In the genomic region with DNA sequence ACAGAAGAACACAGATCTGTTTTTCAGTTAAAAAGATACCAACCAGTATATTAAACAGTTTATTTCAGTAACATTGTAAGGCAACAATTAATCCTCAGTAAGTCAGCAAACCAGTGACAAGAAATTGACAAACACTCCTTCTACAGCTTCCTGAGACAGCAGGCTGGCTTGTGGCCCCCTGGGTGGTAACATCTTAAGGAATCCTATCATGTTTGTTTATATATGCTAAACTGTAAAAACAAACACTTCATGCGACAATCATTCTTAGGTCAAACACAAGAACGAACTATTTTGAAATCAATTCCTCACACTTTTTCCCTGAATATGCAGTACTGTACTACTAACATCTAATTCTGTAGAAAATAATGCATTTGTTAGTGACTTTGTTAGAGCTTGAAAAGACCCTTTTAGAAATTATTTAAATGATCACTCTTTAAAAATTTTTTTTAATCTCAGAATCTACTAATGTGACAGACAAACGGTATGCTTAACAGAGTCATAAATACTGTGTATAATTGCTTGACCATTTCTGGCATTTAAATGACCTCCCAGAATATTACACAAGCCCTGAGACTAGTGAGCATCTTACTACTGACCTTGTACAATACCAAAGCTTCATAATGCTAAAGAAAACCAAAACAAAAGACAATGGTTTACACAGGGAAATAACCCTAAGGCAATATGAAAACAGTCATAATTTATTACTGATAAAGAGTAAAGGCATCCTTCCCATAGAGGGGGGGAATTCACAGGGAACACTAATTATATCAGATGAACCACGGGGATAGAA, we compare ENCODE assay signal across 23 cellular contexts. TPM values are rescaled to one million over a fixed set of nuclear protein-coding genes. Genes with fewer than 3 reads are reported as not detected.
DNase-seq lines count a peak whose midpoint lies in the region; ATAC-seq and TF ChIP-seq lines count a peak whose summit lies in the region.
"Had no signal": no experiment of that assay in that cellular context is flagged by ENCODE, and none has a peak within 500 bp of the region (broad histone marks: within the 10 kb centered on the region; RNA-seq: fewer than 3 reads in every experiment).

No MANE protein-coding gene starts in this region.

- intact Hi-C loops in Right ventricle myocardium superior (cut with DNase I) (no loop called here), heart left ventricle (cut with DNase I) (no loop called here), gastrocnemius medialis (cut with DNase I; ENCODE audit: low total_unique reads) (no loop called here), tibial artery (cut with DNase I; ENCODE audit: low total_unique reads) (no loop called here)

- TF ChIP-seq POLR2A in heart left ventricle (IDR thresholded peaks at IDR 0.05) (no peak), gastrocnemius medialis (IDR thresholded peaks at IDR 0.05) (no peak)

- ATAC-seq in Right ventricle myocardium superior (ENCODE audit: poor library complexity) (peak; percentile 38), heart left ventricle (no peak), RWPE2 (ENCODE audit: low read depth) (peak; percentile 40; the same call in 1 of the 3 replicates), gastrocnemius medialis (peak in 1 of 2 donors; percentile 19), GM18498 (IDR thresholded peaks at IDR 0.05; ENCODE audit: unreplicated experiment) (no peak), left lobe of liver (no peak)
- ATAC-seq: Panc1 had no signal

- H3K27me3 ChIP-seq in heart left ventricle: no peaks in the 10 kb centered on the region
- H3K27me3 ChIP-seq in RWPE2 (ENCODE audit: insufficient read depth, poor library complexity, severe bottlenecking): no peaks in the 10 kb centered on the region
- H3K27me3 ChIP-seq in gastrocnemius medialis: no peaks in the 10 kb centered on the region
- H3K27me3 ChIP-seq in tibial artery: no peaks in the 10 kb centered on the region
- H3K27me3 ChIP-seq: ascending aorta, esophagus muscularis mucosa, left lung had no signal

- H3K4me1 ChIP-seq in heart left ventricle: peaks cover 0 to 19% (median 0%) of the 10 kb centered on the region in 12 donors
- no peaks in the 10 kb centered on the region for H3K4me1 ChIP-seq in RWPE2 (ENCODE audit: insufficient read depth, poor library complexity, severe bottlenecking)
- H3K4me1 ChIP-seq in gastrocnemius medialis: peaks cover 0 to 12% of the 10 kb centered on the region in 2 donors
- no peaks in the 10 kb centered on the region for H3K4me1 ChIP-seq in tibial artery
- H3K4me1 ChIP-seq: ascending aorta had no signal

- H3K9me3 ChIP-seq in heart left ventricle (peaks cover 0 to 28% (median 7%) of the 10 kb centered on the region in 12 donors), RWPE2 (ENCODE audit: severe bottlenecking) (no peaks in the 10 kb centered on the region), gastrocnemius medialis (no peaks in the 10 kb centered on the region), tibial artery (peaks cover 0 to 49% (median 7%) of the 10 kb centered on the region in 3 donors)
- H3K9me3 ChIP-seq: SK-N-SH had no signal

- H3K4me3 ChIP-seq in heart left ventricle: no peak overlapping the region
- H3K4me3 ChIP-seq in RWPE2 (ENCODE audit: severe bottlenecking): no peak overlapping the region
- H3K4me3 ChIP-seq in gastrocnemius medialis: no peak overlapping the region
- H3K4me3 ChIP-seq in tibial artery: no peak overlapping the region
- H3K4me3 ChIP-seq: ascending aorta, esophagus muscularis mucosa, left lung had no signal

- 72 to 84% (median 81%) methylated on average over 4 of the region's 4 CpGs for WGBS in heart left ventricle, 4 donors

- in situ Hi-C loops in gastrocnemius medialis (cut with MboI; ENCODE audit: low sequenced_read_pairs in 4 of 4): no loop called here

- H3K36me3 ChIP-seq in heart left ventricle: peaks cover 0 to 52% (median 29%) of the 10 kb centered on the region in 9 donors
- H3K36me3 ChIP-seq in RWPE2 (ENCODE audit: low read depth): peaks cover 47% of the 10 kb centered on the region
- peaks cover 2 to 36% of the 10 kb centered on the region in 2 donors for H3K36me3 ChIP-seq in gastrocnemius medialis
- peaks cover 55 to 79% (median 57%) of the 10 kb centered on the region in 3 donors for H3K36me3 ChIP-seq in tibial artery

- DNase-seq in Right ventricle myocardium superior: no peak
- DNase-seq in heart left ventricle: no peak
- no peak for DNase-seq in RWPE2 (ENCODE audit: low spot score)
- peak; percentile 52 for DNase-seq in foreskin melanocyte
- no peak for DNase-seq in gastrocnemius medialis
- DNase-seq in tibial artery: no peak
- no peak for DNase-seq in left lobe of liver (ENCODE audit: low spot score)
- DNase-seq: ACHN; activated CD4-positive, alpha-beta T cell treated with anti-CD3 and anti-CD28 coated beads, Interleukin-2, amount 50 U/mL, for 48 hours; cerebellar nuclear complex; DMS153; GF-D8; GOT3; left lung; NCI-H1105; NCI-H510A; right cardiac atrium; SK-N-SH; WERI-Rb-1 had no signal

- H3K27ac ChIP-seq in heart left ventricle: peak overlapping the region in 3 of 12 donors; percentile 8 to 59 (median 17)
- H3K27ac ChIP-seq in RWPE2 (ENCODE audit: poor library complexity, severe bottlenecking): no peak overlapping the region
- peak overlapping the region in 3 of 4 donors; percentile 8 to 58 (median 50) for H3K27ac ChIP-seq in gastrocnemius medialis
- no peak overlapping the region for H3K27ac ChIP-seq in tibial artery
- H3K27ac ChIP-seq: ascending aorta, esophagus muscularis mucosa, WERI-Rb-1 had no signal

- TF ChIP-seq CTCF in heart left ventricle (IDR thresholded peaks at IDR 0.05) (no peak), RWPE2 (IDR thresholded peaks at IDR 0.05; ENCODE audit: poor library complexity, severe bottlenecking) (no peak), gastrocnemius medialis (IDR thresholded peaks at IDR 0.05 in 4 of 5, conservative IDR thresholded peaks at IDR 0.05 in 1 of 5) (no peak), tibial artery (IDR thresholded peaks at IDR 0.05) (no peak)

RNA-seq across cellular contexts. Expression of a gene that starts 48.2 kb away (rescaled TPM):
- 19.3 TPM for total RNA-seq in Right ventricle myocardium superior
- 10 to 100 TPM; 10.9 to 28.7 (median 21.9) TPM for total RNA-seq in heart left ventricle
- polyA plus RNA-seq in heart left ventricle: 1 to 10 TPM; 5.8 to 8.9 TPM
- 1 to 10 TPM; 4.4 to 7.4 (median 6.3) TPM for total RNA-seq in gastrocnemius medialis
- 11.8 TPM for total RNA-seq in left lobe of liver

Comparison
In these comparisons a context has a peak if more than half of its experiments do, and no peak if none do; other contexts are left out.
1. ATAC-seq: peak in Right ventricle myocardium superior (single experiment) and RWPE2 (single experiment); none in heart left ventricle (0 of 4), GM18498 (single experiment) and left lobe of liver (single experiment).
2. H3K27ac ChIP-seq: peak in gastrocnemius medialis (3 of 4); none in RWPE2 (single experiment) and tibial artery (0 of 2).